Comparison of ENCODE assay signal across 19 cellular contexts in the genomic region with DNA sequence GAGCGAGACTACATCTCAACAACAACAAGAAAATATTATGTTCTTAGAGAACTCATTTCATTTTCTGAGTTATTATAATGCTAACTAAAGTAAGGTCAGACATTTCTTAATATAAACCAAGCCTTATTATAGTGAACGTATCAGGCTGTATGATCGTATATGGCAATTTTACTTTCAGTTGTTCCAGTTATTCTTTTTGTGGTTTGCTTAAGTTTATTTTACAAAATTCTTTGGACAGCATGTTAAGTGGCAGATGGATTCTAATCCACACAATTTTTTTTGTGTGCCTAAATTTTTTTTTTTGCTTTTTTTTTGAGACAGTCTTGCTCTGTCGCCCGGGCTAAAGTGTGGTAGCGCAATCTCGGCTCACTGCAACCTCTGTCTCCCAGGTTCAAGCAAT. TPM values are rescaled to one million over a fixed set of nuclear protein-coding genes. Genes with fewer than 3 reads are reported as not detected.
DNase-seq lines count a peak whose midpoint lies in the region; ATAC-seq and TF ChIP-seq lines count a peak whose summit lies in the region.
"Had no signal": no experiment of that assay in that cellular context is flagged by ENCODE, and none has a peak within 500 bp of the region (broad histone marks: within the 10 kb centered on the region; RNA-seq: fewer than 3 reads in every experiment).

No MANE protein-coding gene starts in this region.

- H4K20me1 ChIP-seq in IMR-90 (ENCODE audit: insufficient read depth, low read length), result no peaks in the 10 kb centered on the region

- H3K18ac ChIP-seq in IMR-90 (ENCODE audit: low read depth, low read length) (peak overlapping the region; percentile 80), mesenchymal stem cell (ENCODE audit: low read depth in 1 of 2, low read length in 2 of 2) (peak overlapping the region; percentile 43 to 62)

- no peak for TF ChIP-seq EP300 in suprapubic skin (IDR thresholded peaks at IDR 0.05)

- H4K8ac ChIP-seq in IMR-90 (ENCODE audit: low read depth in 2 of 2, low read length in 2 of 2) (peak overlapping the region; percentile 85 to 94; a peak in 3 of 4 replicates), mesenchymal stem cell (ENCODE audit: low read length) (no peak overlapping the region)

- H4K91ac ChIP-seq in IMR-90 (ENCODE audit: insufficient read depth, low read depth, low read length) (peak overlapping the region; percentile 90), mesenchymal stem cell (ENCODE audit: low read length) (no peak overlapping the region)

- peak overlapping the region in 1 of 2 experiments; percentile 45 for H2BK12ac ChIP-seq in mesenchymal stem cell (ENCODE audit: low read length in 2 of 2)

- ATAC-seq in IMR-90 (ENCODE audit: low read depth), result peak; percentile 39
- ATAC-seq: CD8-positive, alpha-beta T cell had no signal

- H2AK5ac ChIP-seq in IMR-90 (ENCODE audit: low read depth, low read length) (peak overlapping the region; percentile 94), mesenchymal stem cell (ENCODE audit: low read length, severe bottlenecking) (no peak overlapping the region)

- H3K4me3 ChIP-seq in AG04450 (ENCODE audit: low read depth, low read length) (no peak overlapping the region), IMR-90 (ENCODE audit: insufficient read depth, low read depth, low read length) (no peak overlapping the region), colonic mucosa (no peak overlapping the region), mesenchymal stem cell (ENCODE audit: insufficient read depth in 1 of 2, low read depth in 1 of 2, low read length in 2 of 2) (no peak overlapping the region), suprapubic skin (no peak overlapping the region)
- H3K4me3 ChIP-seq: lung had no signal

- peaks cover 20% of the 10 kb centered on the region for H3K4me1 ChIP-seq in IMR-90 (ENCODE audit: control insufficient read depth, insufficient read depth, low read length)
- no peaks in the 10 kb centered on the region for H3K4me1 ChIP-seq in colonic mucosa
- H3K4me1 ChIP-seq in mesenchymal stem cell (ENCODE audit: control insufficient read depth, insufficient read depth, low read depth, low read length), result peaks cover 4% of the 10 kb centered on the region
- peaks cover 9% of the 10 kb centered on the region for H3K4me1 ChIP-seq in suprapubic skin

- H3K23ac ChIP-seq in IMR-90 (ENCODE audit: low read depth, low read length), result peak overlapping the region; percentile 66
- H3K23ac ChIP-seq in mesenchymal stem cell (ENCODE audit: low read length in 2 of 2), result no peak overlapping the region

- no peak overlapping the region for H2AFZ ChIP-seq in IMR-90 (replicated peaks; ENCODE audit: low read length, poor library complexity)
- no peak overlapping the region for H2AFZ ChIP-seq in mesenchymal stem cell (ENCODE audit: low read depth, low read length)

- H3K14ac ChIP-seq in IMR-90 (replicated peaks; ENCODE audit: low read depth, low read length) (peak overlapping the region; percentile 78), mesenchymal stem cell (ENCODE audit: low read length in 2 of 2) (no peak overlapping the region)

- TF ChIP-seq CTCF in AG04450 (IDR thresholded peaks at IDR 0.05; ENCODE audit: low read depth, low read length), result no peak
- TF ChIP-seq CTCF in IMR-90 (conservative IDR thresholded peaks at IDR 0.05; ENCODE audit: low read depth, low read length), result no peak
- TF ChIP-seq CTCF in colonic mucosa (IDR thresholded peaks at IDR 0.05), result no peak
- TF ChIP-seq CTCF in suprapubic skin (IDR thresholded peaks at IDR 0.05), result no peak

- TF ChIP-seq POLR2A in IMR-90 (IDR thresholded peaks at IDR 0.05; ENCODE audit: low read depth, low read length) (no peak), suprapubic skin (IDR thresholded peaks at IDR 0.05) (no peak)

- H3K9me3 ChIP-seq in AG04450 (ENCODE audit: control insufficient read depth, insufficient read depth, low read length) (no peaks in the 10 kb centered on the region), IMR-90 (ENCODE audit: control insufficient read depth, insufficient read depth, low read length) (no peaks in the 10 kb centered on the region), colonic mucosa (no peaks in the 10 kb centered on the region), mesenchymal stem cell (ENCODE audit: control insufficient read depth, low read length) (no peaks in the 10 kb centered on the region), suprapubic skin (no peaks in the 10 kb centered on the region)

- peaks cover 10% of the 10 kb centered on the region for H3K9me1 ChIP-seq in IMR-90 (ENCODE audit: insufficient read depth, low read length)

- peak overlapping the region; percentile 90 for H2BK120ac ChIP-seq in IMR-90 (ENCODE audit: low read depth, low read length)
- no peak overlapping the region for H2BK120ac ChIP-seq in mesenchymal stem cell (ENCODE audit: low read depth, low read length)

- intact Hi-C loops in IMR-90 (cut with micrococcal nuclease) (no loop called here), colonic mucosa (cut with DNase I) (no loop called here)

- H3K27me3 ChIP-seq in AG04450 (ENCODE audit: control insufficient read depth, insufficient read depth, low read length) (no peaks in the 10 kb centered on the region), IMR-90 (ENCODE audit: control insufficient read depth, insufficient read depth, low read length) (no peaks in the 10 kb centered on the region), colonic mucosa (no peaks in the 10 kb centered on the region), mesenchymal stem cell (ENCODE audit: control insufficient read depth in 1 of 2, insufficient read depth in 1 of 2, low read length in 2 of 2) (no peaks in the 10 kb centered on the region), suprapubic skin (no peaks in the 10 kb centered on the region)

- H2AK9ac ChIP-seq in IMR-90 (replicated peaks; ENCODE audit: low read depth, low read length, poor library complexity), result no peak overlapping the region

- peak overlapping the region; percentile 84 for H4K5ac ChIP-seq in IMR-90 (ENCODE audit: low read depth, low read length)

- CTCF ChIA-PET in AG04450 (lab: Charles Lee), result no interaction called here
- CTCF ChIA-PET in IMR-90 (lab: Yijun Ruan, JAX), result interaction anchor here (2.5 kb wide), 1 partner anchor 12 kb away, joined by 5 read pairs; no protein-coding TSS in a partner anchor

- POLR2A ChIA-PET in AG04450 (lab: Yijun Ruan, JAX), result interaction anchor here (0.7 kb wide), 1 partner anchor 20 kb away, joined by 4 read pairs; no protein-coding TSS in a partner anchor
- POLR2A ChIA-PET in IMR-90 (lab: Charles Lee; ENCODE audit: unreplicated experiment), result no interaction called here

- peaks cover 6% of the 10 kb centered on the region for H3K36me3 ChIP-seq in IMR-90 (ENCODE audit: control insufficient read depth, insufficient read depth, low read length)
- no peaks in the 10 kb centered on the region for H3K36me3 ChIP-seq in colonic mucosa
- H3K36me3 ChIP-seq in mesenchymal stem cell (ENCODE audit: control insufficient read depth in 1 of 2, insufficient read depth in 2 of 2, low read depth in 1 of 2, low read length in 2 of 2), result peaks cover 8 to 11% of the 10 kb centered on the region in 2 experiments
- H3K36me3 ChIP-seq in suprapubic skin, result peaks cover 10% of the 10 kb centered on the region

- DNase-seq in AG04450 (ENCODE audit: low read depth, low spot score), result no peak
- peak; percentile 65 for DNase-seq in IMR-90
- no peak for DNase-seq in colonic mucosa
- DNase-seq in mesenchymal stem cell, result peak; percentile 52
- no peak for DNase-seq in inferior parietal cortex (ENCODE audit: extremely low spot score)
- no peak for DNase-seq in suprapubic skin (ENCODE audit: low spot score in 2 of 2)
- DNase-seq in NCI-H2029 (lab: John Stamatoyannopoulos, UW), result no peak
- DNase-seq: activated effector memory CD4-positive, alpha-beta T cell treated with Interleukin-2 at 50 U/mL for 16 hours; AML-193; CD8-positive, alpha-beta T cell; GF-D8; hypothalamus; islet precursor cell; KG1; NCI-H1694; NCI-H748 treated with DMSO at 0.1 percent for 48 hours; SHP77; stimulated activated CD8-positive, alpha-beta memory T cell treated with anti-CD3 and anti-CD28 coated beads, Interleukin-4, amount 100 ng/mL, for 48 hours had no signal

- H3K79me1 ChIP-seq in IMR-90 (ENCODE audit: low read depth in 1 of 2, low read length in 2 of 2) (peaks cover 16 to 50% of the 10 kb centered on the region in 2 experiments), mesenchymal stem cell (replicated peaks; ENCODE audit: low read length, poor library complexity, severe bottlenecking) (peaks cover 9% of the 10 kb centered on the region)

- H3K56ac ChIP-seq in IMR-90 (ENCODE audit: extremely low read depth, insufficient read depth, low read length), result no peak overlapping the region; the same call in 1 of the 2 replicates

- no CpG with 5 or more reads among the region's 7 CpGs for WGBS in IMR-90 (ENCODE audit: extremely low coverage in 2 of 2, insufficient read length in 1 of 2), 2 experiments
- WGBS in mesenchymal stem cell, result 72% methylated on average over 3 of the region's 7 CpGs
- WGBS in suprapubic skin, result 92% methylated on average over 7 of the region's 7 CpGs

- TF ChIP-seq RAD21 in IMR-90 (IDR thresholded peaks at IDR 0.05; ENCODE audit: low read length), result no peak

- H2BK20ac ChIP-seq in IMR-90 (ENCODE audit: low read depth, low read length), result peak overlapping the region; percentile 87; the same call in 1 of the 2 replicates

- no TSS peak for BruUV-seq in IMR-90 (replicated peaks; lab: Mats Ljungman, UMichigan)

- H3K4me2 ChIP-seq in IMR-90 (ENCODE audit: low read depth, low read length), result peak overlapping the region; percentile 72
- no peak overlapping the region for H3K4me2 ChIP-seq in mesenchymal stem cell (ENCODE audit: low read length, poor library complexity, severe bottlenecking)

- peak overlapping the region; percentile 22 for H3K27ac ChIP-seq in AG04450 (ENCODE audit: low read depth, low read length)
- peak overlapping the region; percentile 99 for H3K27ac ChIP-seq in IMR-90 (ENCODE audit: insufficient read depth, low read length)
- peak overlapping the region; percentile 20 for H3K27ac ChIP-seq in colonic mucosa
- no peak overlapping the region for H3K27ac ChIP-seq in mesenchymal stem cell (ENCODE audit: low read length, poor library complexity, severe bottlenecking)
- H3K27ac ChIP-seq in suprapubic skin, result no peak overlapping the region

- peak overlapping the region; percentile 90 for H3K4ac ChIP-seq in IMR-90 (ENCODE audit: low read depth, low read length)
- peak overlapping the region in 1 of 2 experiments; percentile 65 for H3K4ac ChIP-seq in mesenchymal stem cell (ENCODE audit: low read depth in 1 of 2, low read length in 2 of 2)

- in situ Hi-C loops in IMR-90 (cut with MboI; ENCODE audit: low sequenced_read_pairs), result no loop called here

- dilution Hi-C loops in IMR-90 (cut with HindIII; ENCODE audit: low sequenced_read_pairs, unreplicated experiment), result no loop called here

- H2BK15ac ChIP-seq in IMR-90 (ENCODE audit: low read depth, low read length) (peak overlapping the region; percentile 95; the same call in 1 of the 3 replicates), mesenchymal stem cell (ENCODE audit: low read depth, poor library complexity, severe bottlenecking) (no peak overlapping the region)

- H3K9ac ChIP-seq in IMR-90 (ENCODE audit: low read depth, low read length) (peak overlapping the region; percentile 55; the same call in 1 of the 2 replicates), colonic mucosa (ENCODE audit: low read depth in 2 of 2, low read length in 2 of 2) (no peak overlapping the region), mesenchymal stem cell (ENCODE audit: low read length) (no peak overlapping the region)

- H2BK5ac ChIP-seq in IMR-90 (ENCODE audit: low read depth, low read length, poor library complexity, severe bottlenecking), result peak overlapping the region; percentile 88
- H2BK5ac ChIP-seq in mesenchymal stem cell (ENCODE audit: low read depth, low read length, poor library complexity, severe bottlenecking), result no peak overlapping the region

RNA-seq across cellular contexts. Expression of gene VMP1, which starts 59.0 kb away (rescaled TPM):
- polyA plus RNA-seq in AG04450 (2011; rRNA removed) (174 and 196 TPM in 2 replicates), IMR-90 (2012; rRNA removed) (59.9 and 89.8 TPM in 2 replicates)
- polyA minus RNA-seq in AG04450 (2011; rRNA and poly(A)+ RNA removed), result 301 and 430 TPM in 2 replicates
- total RNA-seq in IMR-90 (2012; rRNA removed) (197 and 272 TPM in 2 replicates), colonic mucosa (100 to 1,000 TPM; 186 to 291 TPM), suprapubic skin (100 to 1,000 TPM in 1 of 4 donors, 10 to 100 TPM in 3; 48.3 to 108 (median 72.4) TPM)
- polyA plus RNA-seq in IMR-90 (2012; cell fraction: cytosol; rRNA removed), result 9.5 and 20.9 TPM in 2 replicates
- 28.0 and 437 TPM in 2 replicates for polyA plus RNA-seq in IMR-90 (2012; cell fraction: nucleus; rRNA removed; ENCODE audit: low replicate concordance)
- polyA plus RNA-seq in mesenchymal stem cell (2013, experiment 1 of 2), result 116 TPM
- polyA plus RNA-seq in mesenchymal stem cell (2013, experiment 2 of 2), result 116 TPM

RNA-seq across cellular contexts. Expression of gene PTRH2, which starts 59.3 kb away (rescaled TPM):
- polyA plus RNA-seq in AG04450 (2011; rRNA removed), result 56.0 and 56.1 TPM in 2 replicates
- 27.4 and 30.8 TPM in 2 replicates for polyA minus RNA-seq in AG04450 (2011; rRNA and poly(A)+ RNA removed)
- 24.9 and 41.7 TPM in 2 replicates for total RNA-seq in IMR-90 (2012; rRNA removed)
- 45.7 and 49.7 TPM in 2 replicates for polyA plus RNA-seq in IMR-90 (2012; rRNA removed)
- polyA plus RNA-seq in IMR-90 (2012; cell fraction: cytosol; rRNA removed), result 16.5 and 31.5 TPM in 2 replicates
- polyA plus RNA-seq in IMR-90 (2012; cell fraction: nucleus; rRNA removed; ENCODE audit: low replicate concordance), result 4.6 and 33.1 TPM in 2 replicates
- 10 to 100 TPM; 20.1 to 21.1 TPM for total RNA-seq in colonic mucosa
- 31.8 TPM for polyA plus RNA-seq in mesenchymal stem cell (2013, experiment 1 of 2)
- 32.0 TPM for polyA plus RNA-seq in mesenchymal stem cell (2013, experiment 2 of 2)
- total RNA-seq in suprapubic skin, result 10 to 100 TPM; 21.9 to 29.0 (median 22.0) TPM

Comparison
In these comparisons a context has a peak if more than half of its experiments do, and no peak if none do; other contexts are left out.
1. DNase-seq: peak in IMR-90 (single experiment) and mesenchymal stem cell (single experiment); none in AG04450 (single experiment), colonic mucosa (single experiment), inferior parietal cortex (single experiment), suprapubic skin (0 of 2) and NCI-H2029 (single experiment).
2. H3K27ac ChIP-seq: peak in AG04450 (single experiment), IMR-90 (single experiment) and colonic mucosa (single experiment); none in mesenchymal stem cell (single experiment) and suprapubic skin (single experiment).